Comparison of ENCODE assay signal across 8 cellular contexts in the genomic region with DNA sequence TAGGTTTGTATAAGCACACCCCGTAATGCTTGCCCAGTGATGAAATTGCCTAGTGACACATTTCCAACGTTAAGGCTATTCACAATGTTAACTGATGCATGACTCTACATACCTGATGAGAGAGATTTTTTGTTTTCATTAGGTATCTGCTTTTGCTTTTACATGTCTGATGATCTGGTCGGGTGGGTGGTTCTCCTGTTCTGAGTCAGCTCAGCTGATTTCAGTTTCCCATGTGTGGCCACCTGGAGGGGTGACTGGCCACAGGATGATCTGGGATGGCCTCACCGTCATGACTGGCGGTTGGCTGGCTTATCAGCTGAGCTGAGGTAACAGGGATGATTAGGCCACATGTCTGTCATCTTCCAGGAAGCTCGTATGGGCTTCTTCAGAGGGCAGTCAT. TPM values are rescaled to one million over a fixed set of nuclear protein-coding genes. Genes with fewer than 3 reads are reported as not detected.
DNase-seq lines count a peak whose midpoint lies in the region; ATAC-seq and TF ChIP-seq lines count a peak whose summit lies in the region.

No MANE protein-coding gene starts in this region.

- H3K4me1 ChIP-seq in tibial artery: no peaks in the 10 kb centered on the region
- H3K4me1 ChIP-seq in PC-9 (replicated peaks; ENCODE audit: insufficient read depth): no peaks in the 10 kb centered on the region

- no peaks in the 10 kb centered on the region for H3K79me2 ChIP-seq in PC-9 (ENCODE audit: low read depth)

- H3K27ac ChIP-seq in dorsolateral prefrontal cortex (peak overlapping the region in 4 of 59 donors; percentile 4 to 87 (median 14)), tibial artery (no peak overlapping the region), PC-9 (no peak overlapping the region)

- TF ChIP-seq CTCF in dorsolateral prefrontal cortex (IDR thresholded peaks at IDR 0.05 in 54 of 56, conservative IDR thresholded peaks at IDR 0.05 in 2 of 56; ENCODE audit: low read depth in 1 of 56, partially characterized antibody in 56 of 56): no peak
- no peak for TF ChIP-seq CTCF in tibial artery (IDR thresholded peaks at IDR 0.05)
- TF ChIP-seq CTCF in PC-9 (conservative IDR thresholded peaks at IDR 0.05): no peak

- H3K36me3 ChIP-seq in tibial artery: no peaks in the 10 kb centered on the region
- no peaks in the 10 kb centered on the region for H3K36me3 ChIP-seq in PC-9 (ENCODE audit: low read depth)

- intact Hi-C loops in dorsolateral prefrontal cortex (cut with DNase I) (loop anchor here (2.0 to 10.0 kb wide), 3 partner anchors 39 to 179 kb away; partner anchors contain the start of gene PSME4 (in 2 of the 2)), tibial artery (cut with DNase I; ENCODE audit: low total_unique reads) (no loop called here), PC-9 (cut with micrococcal nuclease; ENCODE audit: unreplicated experiment) (no loop called here)

- ATAC-seq in GM18520 (IDR thresholded peaks at IDR 0.05; ENCODE audit: unreplicated experiment): peak; percentile 94
- ATAC-seq in GM21786 (IDR thresholded peaks at IDR 0.05; ENCODE audit: unreplicated experiment): peak; percentile 97

- POLR2A ChIA-PET in PC-9 (lab: Charles Lee; ENCODE audit: unreplicated experiment): interaction anchor here (0.7 kb wide), 1 partner anchor 109 kb away, joined by 7 read pairs; no protein-coding TSS in a partner anchor

- H3K9me2 ChIP-seq in PC-9 (ENCODE audit: insufficient read depth): no peaks in the 10 kb centered on the region

- DNase-seq in NCI-H187 treated with DMSO at 0.1 percent for 48 hours (lab: John Stamatoyannopoulos, UW) (peak; percentile 8), iris pigment epithelial cell (ENCODE audit: low read depth) (peak; percentile 46), dorsolateral prefrontal cortex (no peak), tibial artery (no peak), Kasumi-1 (lab: John Stamatoyannopoulos, UW) (no peak), PC-9 (no peak)

- H3K4me3 ChIP-seq in dorsolateral prefrontal cortex (no peak overlapping the region), tibial artery (no peak overlapping the region), PC-9 (no peak overlapping the region)

- H3F3A ChIP-seq in PC-9 (ENCODE audit: insufficient read depth, low read depth): no peaks in the 10 kb centered on the region

- H2AFZ ChIP-seq in PC-9: no peak overlapping the region

- CTCF ChIA-PET in PC-9 (lab: Charles Lee): no interaction called here

- no peak overlapping the region for H3K4me2 ChIP-seq in PC-9

- no TSS peak for BruUV-seq in PC-9 (replicated peaks; lab: Mats Ljungman, UMichigan)

- no peaks in the 10 kb centered on the region for H3K9me3 ChIP-seq in tibial artery
- no peaks in the 10 kb centered on the region for H3K9me3 ChIP-seq in PC-9 (ENCODE audit: insufficient read depth, low read depth)

- no peaks in the 10 kb centered on the region for H4K20me1 ChIP-seq in PC-9 (ENCODE audit: insufficient read depth)

- H3K27me3 ChIP-seq in dorsolateral prefrontal cortex (no peaks in the 10 kb centered on the region), tibial artery (no peaks in the 10 kb centered on the region), PC-9 (ENCODE audit: insufficient read depth, low read depth) (no peaks in the 10 kb centered on the region)

RNA-seq across cellular contexts. Expression of gene ACYP2, which starts 33.8 kb away (rescaled TPM):
- total RNA-seq in dorsolateral prefrontal cortex (10 to 100 TPM; 51.6 to 88.2 (median 68.5) TPM), PC-9 (2021) (23.9 and 25.9 TPM in 2 replicates)

Comparison
In these comparisons a context has a peak if more than half of its experiments do, and no peak if none do; other contexts are left out.
1. DNase-seq: peak in NCI-H187 treated with DMSO at 0.1 percent for 48 hours (single experiment) and iris pigment epithelial cell (single experiment); none in dorsolateral prefrontal cortex (0 of 10), tibial artery (0 of 2), Kasumi-1 (0 of 2) and PC-9 (0 of 2).
2. intact Hi-C loops: an anchor here in dorsolateral prefrontal cortex (2.0 to 10.0 kb wide); none called in tibial artery and PC-9.